In the genomic region with DNA sequence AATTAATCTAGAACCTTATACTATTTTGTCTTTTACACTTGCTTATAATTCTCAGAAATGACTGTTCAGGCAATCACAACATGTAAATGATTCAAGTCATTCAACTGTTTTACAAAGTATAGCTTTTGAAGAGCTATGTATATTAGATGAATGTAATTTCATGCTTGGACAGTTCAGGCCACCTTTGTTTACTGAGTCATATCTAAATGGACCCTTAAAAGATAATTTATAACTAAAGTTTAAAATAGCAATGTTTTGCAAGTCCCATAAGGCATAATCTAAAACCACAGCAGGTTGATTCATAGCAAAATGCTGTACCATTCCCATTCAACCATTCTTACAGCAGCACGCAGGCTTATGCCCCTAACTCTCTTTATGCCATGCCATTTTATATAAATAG, we compare ENCODE assay signal across 16 cellular contexts.
A peak's percentile ranks its signal among the peaks of the same experiment; 100 is the strongest.
DNase-seq lines count a peak whose midpoint lies in the region; ATAC-seq lines count a peak whose summit lies in the region.
"Had no signal": no experiment of that assay in that cellular context is flagged by ENCODE, and none has a peak within 500 bp of the region (broad histone marks: within the 10 kb centered on the region; RNA-seq: fewer than 3 reads in every experiment).

No MANE protein-coding gene starts in this region.

- H3K27me3 Mint-ChIP-seq in activated T-helper 2 cell treated with anti-CD3 and anti-CD28 coated beads, Interferon-gamma antibody, Interleukin-2, Interleukin-4, amounts not matched to agents 10 μg/mL and 5 μg/mL and 100 μg/mL, durations not matched to agents 14 hours and 24 hours and 36 hours (ENCODE audit: low read depth): no peaks in the 10 kb centered on the region
- H3K27me3 Mint-ChIP-seq: CD4-positive, alpha-beta memory T cell had no signal

- H3K4me1 Mint-ChIP-seq in activated T-helper 2 cell treated with anti-CD3 and anti-CD28 coated beads, Interferon-gamma antibody, Interleukin-2, Interleukin-4, amounts not matched to agents 10 μg/mL and 5 μg/mL and 100 μg/mL, durations not matched to agents 14 hours and 24 hours and 36 hours (ENCODE audit: low read depth): peaks cover 15% of the 10 kb centered on the region

- intact Hi-C loops in activated T-helper 2 cell treated with anti-CD3 and anti-CD28 coated beads, Interferon-gamma antibody, Interleukin-2, Interleukin-4, amounts not matched to agents 10 μg/mL and 5 μg/mL and 100 μg/mL, durations not matched to agents 14 hours and 24 hours and 36 hours (cut with micrococcal nuclease): no loop called here

- H3K36me3 Mint-ChIP-seq in activated T-helper 2 cell treated with anti-CD3 and anti-CD28 coated beads, Interferon-gamma antibody, Interleukin-2, Interleukin-4, amounts not matched to agents 10 μg/mL and 5 μg/mL and 100 μg/mL, durations not matched to agents 14 hours and 24 hours and 36 hours (ENCODE audit: low read depth): no peaks in the 10 kb centered on the region
- H3K36me3 Mint-ChIP-seq: CD4-positive, alpha-beta memory T cell had no signal

- H3K4me3 Mint-ChIP-seq in activated T-helper 2 cell treated with anti-CD3 and anti-CD28 coated beads, Interferon-gamma antibody, Interleukin-2, Interleukin-4, amounts not matched to agents 10 μg/mL and 5 μg/mL and 100 μg/mL, durations not matched to agents 14 hours and 24 hours and 36 hours (ENCODE audit: low read depth): no peak overlapping the region
- H3K4me3 Mint-ChIP-seq: CD4-positive, alpha-beta memory T cell had no signal

- H3K9me3 Mint-ChIP-seq in activated T-helper 2 cell treated with anti-CD3 and anti-CD28 coated beads, Interferon-gamma antibody, Interleukin-2, Interleukin-4, amounts not matched to agents 10 μg/mL and 5 μg/mL and 100 μg/mL, durations not matched to agents 14 hours and 24 hours and 36 hours: no peaks in the 10 kb centered on the region
- H3K9me3 Mint-ChIP-seq: CD4-positive, alpha-beta memory T cell had no signal

- H3K27ac Mint-ChIP-seq in activated T-helper 2 cell treated with anti-CD3 and anti-CD28 coated beads, Interferon-gamma antibody, Interleukin-2, Interleukin-4, amounts not matched to agents 10 μg/mL and 5 μg/mL and 100 μg/mL, durations not matched to agents 14 hours and 24 hours and 36 hours: no peak overlapping the region
- H3K27ac Mint-ChIP-seq: CD4-positive, alpha-beta memory T cell had no signal

- DNase-seq in NOMO-1 treated with DMSO at 0.1 percent for 48 hours (lab: John Stamatoyannopoulos, UW; ENCODE audit: unreplicated experiment) (peak; percentile 10), NOMO-1 treated with dmso at 0.1 percent for 144 hours (lab: John Stamatoyannopoulos, UW; ENCODE audit: unreplicated experiment) (no peak), amniotic epithelial cell (ENCODE audit: low read depth) (peak; percentile 15), activated gamma-delta T cell (lab: John Stamatoyannopoulos, UW) (no peak), T-helper 2 cell (no peak)
- no peak for DNase-seq in activated T-helper 2 cell treated with anti-CD3 and anti-CD28 coated beads, Interferon-gamma antibody, Interleukin-2, Interleukin-4, amounts not matched to agents 10 μg/mL and 5 μg/mL and 100 μg/mL, durations not matched to agents 14 hours and 24 hours and 36 hours (ENCODE audit: low spot score)
- DNase-seq in activated naive CD4-positive, alpha-beta T cell treated with anti-CD3 and anti-CD28 coated beads, Interleukin-2, amount 50 U/mL, for 16 hours: no peak
- DNase-seq: CD4-positive, alpha-beta memory T cell; GM23248; HCEC 1CT; MM.1S; NCI-H1105; NCI-H187; NCI-H748 treated with DMSO at 0.1 percent for 48 hours; PC-9 had no signal

- ATAC-seq in HG03354 (IDR thresholded peaks at IDR 0.05; ENCODE audit: poor library complexity, severe bottlenecking, unreplicated experiment): peak; percentile 48

Comparison
In these comparisons a context has a peak if more than half of its experiments do, and no peak if none do; other contexts are left out.
1. DNase-seq: peak in NOMO-1 treated with DMSO at 0.1 percent for 48 hours (single experiment) and amniotic epithelial cell (single experiment); none in NOMO-1 treated with dmso at 0.1 percent for 144 hours (single experiment), activated gamma-delta T cell (single experiment), activated T-helper 2 cell treated with anti-CD3 and anti-CD28 coated beads, Interferon-gamma antibody, Interleukin-2, Interleukin-4, amounts not matched to agents 10 μg/mL and 5 μg/mL and 100 μg/mL, durations not matched to agents 14 hours and 24 hours and 36 hours (single experiment), T-helper 2 cell (0 of 5) and activated naive CD4-positive, alpha-beta T cell treated with anti-CD3 and anti-CD28 coated beads, Interleukin-2, amount 50 U/mL, for 16 hours (single experiment).